8 cellular contexts compared by ENCODE assay signal in genomic region chr3:52090131-52090548, GRCh38. TPM values are rescaled to one million over a fixed set of nuclear protein-coding genes. Genes with fewer than 3 reads are reported as not detected.
DNase-seq lines count a peak whose midpoint lies in the region; FAIRE-seq and TF ChIP-seq lines count a peak whose summit lies in the region.
"Had no signal": no experiment of that assay in that cellular context is flagged by ENCODE, and none has a peak within 500 bp of the region (broad histone marks: within the 10 kb centered on the region; RNA-seq: fewer than 3 reads in every experiment).

No MANE protein-coding gene starts in this region.

- peak overlapping the region; percentile 77 for H3K9ac ChIP-seq in mesenchymal stem cell (ENCODE audit: low read length)
- no peak overlapping the region for H3K9ac ChIP-seq in Karpas-422 (ENCODE audit: low read length)

- peak overlapping the region; percentile 92 for H4K91ac ChIP-seq in mesenchymal stem cell (ENCODE audit: low read length)

- H3K79me2 ChIP-seq in Karpas-422 (ENCODE audit: low read length): no peaks in the 10 kb centered on the region

- H2BK120ac ChIP-seq in mesenchymal stem cell (ENCODE audit: low read depth, low read length): peak overlapping the region; percentile 8

- H3K27ac ChIP-seq in mesenchymal stem cell (ENCODE audit: low read length, poor library complexity, severe bottlenecking) (peak overlapping the region; percentile 98), uterus (peak overlapping the region; percentile 75 to 86), Karpas-422 (ENCODE audit: low read length) (no peak overlapping the region), small intestine (ENCODE audit: low read depth in 1 of 2, low read length in 1 of 2) (no peak overlapping the region)

- no peak overlapping the region for H2BK15ac ChIP-seq in mesenchymal stem cell (ENCODE audit: low read depth, poor library complexity, severe bottlenecking)

- no peaks in the 10 kb centered on the region for H4K20me1 ChIP-seq in Karpas-422 (ENCODE audit: insufficient read depth, low read depth, low read length)

- H3K79me1 ChIP-seq in mesenchymal stem cell (replicated peaks; ENCODE audit: low read length, poor library complexity, severe bottlenecking): peaks cover 2% of the 10 kb centered on the region

- H3K4me3 ChIP-seq in mesenchymal stem cell (ENCODE audit: insufficient read depth in 1 of 2, low read depth in 1 of 2, low read length in 2 of 2): peak overlapping the region in 1 of 2 experiments; percentile 17
- no peak overlapping the region for H3K4me3 ChIP-seq in uterus
- no peak overlapping the region for H3K4me3 ChIP-seq in Karpas-422 (ENCODE audit: low read length)
- H3K4me3 ChIP-seq in small intestine (ENCODE audit: low read depth in 1 of 2, low read length in 2 of 2): no peak overlapping the region

- no peak for TF ChIP-seq POLR2A in uterus (IDR thresholded peaks at IDR 0.05)

- H3K9me2 ChIP-seq in Karpas-422 (replicated peaks; ENCODE audit: insufficient read depth, low read length): no peaks in the 10 kb centered on the region

- no peak for FAIRE-seq in small intestine (lab: Jason Lieb, UNC)

- H3K4me1 ChIP-seq in mesenchymal stem cell (ENCODE audit: control insufficient read depth, insufficient read depth, low read depth, low read length): peaks cover 65% of the 10 kb centered on the region
- peaks cover 0 to 12% of the 10 kb centered on the region in 2 donors for H3K4me1 ChIP-seq in uterus
- H3K4me1 ChIP-seq in Karpas-422 (ENCODE audit: low read length): no peaks in the 10 kb centered on the region
- H3K4me1 ChIP-seq in small intestine (ENCODE audit: control insufficient read depth in 2 of 2, insufficient read depth in 1 of 2, low read depth in 1 of 2, low read length in 1 of 2): no peaks in the 10 kb centered on the region

- TF ChIP-seq CTCF in uterus (IDR thresholded peaks at IDR 0.05): no peak

- H3K27me3 ChIP-seq in mesenchymal stem cell (ENCODE audit: control insufficient read depth in 1 of 2, insufficient read depth in 1 of 2, low read length in 2 of 2) (no peaks in the 10 kb centered on the region), uterus (no peaks in the 10 kb centered on the region), Karpas-422 (ENCODE audit: low read length) (no peaks in the 10 kb centered on the region), small intestine (ENCODE audit: control insufficient read depth in 2 of 2, insufficient read depth in 2 of 2, low read length in 2 of 2) (no peaks in the 10 kb centered on the region)

- intact Hi-C loops in uterus (cut with DNase I; ENCODE audit: low total_unique reads): no loop called here

- H3K36me3 ChIP-seq in mesenchymal stem cell (ENCODE audit: control insufficient read depth in 1 of 2, insufficient read depth in 2 of 2, low read depth in 1 of 2, low read length in 2 of 2): no peaks in the 10 kb centered on the region
- no peaks in the 10 kb centered on the region for H3K36me3 ChIP-seq in uterus
- no peaks in the 10 kb centered on the region for H3K36me3 ChIP-seq in Karpas-422 (ENCODE audit: insufficient read depth, low read length)
- H3K36me3 ChIP-seq in small intestine (ENCODE audit: control insufficient read depth in 2 of 2, insufficient read depth in 2 of 2, low read length in 2 of 2): no peaks in the 10 kb centered on the region

- H3K4ac ChIP-seq in mesenchymal stem cell (ENCODE audit: low read depth in 1 of 2, low read length in 2 of 2): peak overlapping the region; percentile 83 to 87

- peak overlapping the region in 1 of 2 experiments; percentile 29 for H3K23ac ChIP-seq in mesenchymal stem cell (ENCODE audit: low read length in 2 of 2)

- peak overlapping the region; percentile 96 for H2AK5ac ChIP-seq in mesenchymal stem cell (ENCODE audit: low read length, severe bottlenecking)

- H3K4me2 ChIP-seq in mesenchymal stem cell (ENCODE audit: low read length, poor library complexity, severe bottlenecking): peak overlapping the region; percentile 3
- no peak overlapping the region for H3K4me2 ChIP-seq in Karpas-422 (ENCODE audit: low read depth, low read length, poor library complexity, severe bottlenecking)

- WGBS in mesenchymal stem cell: 0% methylated on average over 7 of the region's 7 CpGs
- 72 to 82% (median 81%) methylated on average over 7 of the region's 7 CpGs for WGBS in small intestine, 3 donors

- H3K18ac ChIP-seq in mesenchymal stem cell (ENCODE audit: low read depth in 1 of 2, low read length in 2 of 2): peak overlapping the region; percentile 92 to 94

- DNase-seq in M059J (ENCODE audit: low read depth) (peak; percentile 89), dedifferentiated amniotic fluid mesenchymal stem cell (ENCODE audit: extremely low spot score) (peak; percentile 72), mesenchymal stem cell (peak; percentile 94), uterus (peak; percentile 67 to 72), Karpas-422 (no peak), NCI-H774 (lab: John Stamatoyannopoulos, UW) (no peak), small intestine (no peak)
- DNase-seq: glutamatergic neuron had no signal

- H2AFZ ChIP-seq in mesenchymal stem cell (ENCODE audit: low read depth, low read length) (peak overlapping the region; percentile 30), Karpas-422 (ENCODE audit: low read length) (no peak overlapping the region)

- H4K8ac ChIP-seq in mesenchymal stem cell (ENCODE audit: low read length): peak overlapping the region; percentile 93

- H3K14ac ChIP-seq in mesenchymal stem cell (ENCODE audit: low read length in 2 of 2): peak overlapping the region in 1 of 2 experiments; percentile 13

- H3K9me3 ChIP-seq in mesenchymal stem cell (ENCODE audit: control insufficient read depth, low read length) (no peaks in the 10 kb centered on the region), uterus (no peaks in the 10 kb centered on the region), Karpas-422 (ENCODE audit: low read length) (no peaks in the 10 kb centered on the region), small intestine (ENCODE audit: control insufficient read depth, low read depth) (no peaks in the 10 kb centered on the region)

- H2BK5ac ChIP-seq in mesenchymal stem cell (ENCODE audit: low read depth, low read length, poor library complexity, severe bottlenecking): peak overlapping the region; percentile 99

- H2BK12ac ChIP-seq in mesenchymal stem cell (ENCODE audit: low read length in 2 of 2): peak overlapping the region; percentile 65 to 84

RNA-seq across cellular contexts. Expression of gene DUSP7, which starts 33.8 kb away (rescaled TPM):
- 9.6 and 14.0 TPM in 2 replicates for total RNA-seq in M059J (2014; rRNA removed; shearing (Covaris generic))
- polyA plus RNA-seq in mesenchymal stem cell (2013, experiment 1 of 2): 30.5 TPM
- 30.2 TPM for polyA plus RNA-seq in mesenchymal stem cell (2013, experiment 2 of 2)
- total RNA-seq in uterus: 10 to 100 TPM in 3 of 4 donors, 1 to 10 TPM in 1; 5.6 to 39.1 (median 12.3) TPM
- total RNA-seq in Karpas-422 (2014; rRNA removed; shearing (Covaris generic); ENCODE audit: low replicate concordance): 11.1 and 21.2 TPM in 2 replicates
- 1 to 10 TPM; 1.6 to 7.1 (median 1.8) TPM for polyA plus RNA-seq in small intestine

Comparison
In these comparisons a context has a peak if more than half of its experiments do, and no peak if none do; other contexts are left out.
1. DNase-seq: peak in M059J (single experiment), dedifferentiated amniotic fluid mesenchymal stem cell (single experiment), mesenchymal stem cell (single experiment) and uterus (2 of 2); none in Karpas-422 (single experiment), NCI-H774 (single experiment) and small intestine (single experiment).
2. H3K27ac ChIP-seq: peak in mesenchymal stem cell (single experiment) and uterus (2 of 2); none in Karpas-422 (single experiment) and small intestine (0 of 2).